Comparison of ENCODE assay signal across 8 cellular contexts in genomic region chr20:49219091-49219923, GRCh38. TPM values are rescaled to one million over a fixed set of nuclear protein-coding genes. Genes with fewer than 3 reads are reported as not detected.
DNase-seq lines count a peak whose midpoint lies in the region; ATAC-seq, FAIRE-seq and TF ChIP-seq lines count a peak whose summit lies in the region.

Gene DDX27, plus strand, starts transcription at chr20:49219416. Its CDS starts 33 bp downstream, at chr20:49219449.

- intact Hi-C loops in OCI-LY7 (cut with micrococcal nuclease; ENCODE audit: unreplicated experiment), result loop anchor here (1.0 to 5.0 kb wide), 3 partner anchors 31 to 172 kb away; partner anchors contain the start of genes CSE1L, STAU1 and ZNFX1
- intact Hi-C loops in endothelial cell of umbilical vein (cut with micrococcal nuclease), result no loop called here

- H4K20me1 ChIP-seq in OCI-LY7 (ENCODE audit: insufficient read depth, low read length) (no peaks in the 10 kb centered on the region), endothelial cell of umbilical vein (replicated peaks; ENCODE audit: control insufficient read depth, extremely low read depth, insufficient read depth, low read length) (no peaks in the 10 kb centered on the region)

- dilution Hi-C loops in endothelial cell of umbilical vein (cut with MboI; ENCODE audit: extremely low pct_ligation_motif_present, low sequenced_read_pairs), result no loop called here

- TF ChIP-seq POLR2A in endothelial cell of umbilical vein (IDR thresholded peaks at IDR 0.05; ENCODE audit: low read depth, low read length), result peak; percentile 87

- ATAC-seq in GM21515 (IDR thresholded peaks at IDR 0.05; ENCODE audit: unreplicated experiment), result peak; percentile 89

- H3K79me2 ChIP-seq in OCI-LY7 (ENCODE audit: insufficient read depth, low read depth, low read length) (peaks cover 26% of the 10 kb centered on the region), endothelial cell of umbilical vein (ENCODE audit: control insufficient read depth, insufficient read depth, low read length) (peaks cover 19% of the 10 kb centered on the region)

- peak; percentile 96 for DNase-seq in D341Med (ENCODE audit: low spot score)
- peak; percentile 89 for DNase-seq in HuH-7.5 (ENCODE audit: low spot score)
- peak; percentile 99 for DNase-seq in OCI-LY7 (ENCODE audit: low spot score)
- peak; percentile 96 for DNase-seq in activated T-cell treated with anti-CD3 and anti-CD28 coated beads for 1 hour (ENCODE audit: low read depth)
- peak; percentile 99 for DNase-seq in endothelial cell of umbilical vein (ENCODE audit: low read depth, low spot score)
- peak; percentile 99 for DNase-seq in midbrain (lab: John Stamatoyannopoulos, UW)
- DNase-seq in stimulated activated CD8-positive, alpha-beta memory T cell treated with anti-CD3 and anti-CD28 coated beads, Interleukin-2, amount 100 ng/mL, for 1 hour (ENCODE audit: low read depth in 2 of 2), result peak; percentile 94 to 96

- H3K9me1 ChIP-seq in endothelial cell of umbilical vein (replicated peaks; ENCODE audit: control insufficient read depth, extremely low read depth, insufficient read depth, low read length), result no peaks in the 10 kb centered on the region

- peak within 1 kb of the TSS; percentile 86 for H3K4me3 ChIP-seq in OCI-LY7 (ENCODE audit: low read depth, low read length, poor library complexity, severe bottlenecking)
- peak within 1 kb of the TSS; percentile 62 to 86 (median 85) for H3K4me3 ChIP-seq in endothelial cell of umbilical vein (replicated peaks in 1 of 3; ENCODE audit: insufficient read depth in 1 of 3, low read depth in 1 of 3, low read length in 3 of 3)

- TF ChIP-seq CTCF in OCI-LY7 (conservative IDR thresholded peaks at IDR 0.05; ENCODE audit: low read length), result no peak
- no peak for TF ChIP-seq CTCF in endothelial cell of umbilical vein (IDR thresholded peaks at IDR 0.05; ENCODE audit: extremely low read depth in 1 of 2, insufficient read depth in 1 of 2, low read depth in 1 of 2, low read length in 2 of 2)

- H2AFZ ChIP-seq in OCI-LY7 (ENCODE audit: low read length) (peak within 1 kb of the TSS; percentile 81; the same call in 1 of the 2 replicates), endothelial cell of umbilical vein (ENCODE audit: low read depth, low read length) (peak within 1 kb of the TSS; percentile 84)

- H3K27ac ChIP-seq in OCI-LY7 (ENCODE audit: low read depth, low read length, poor library complexity, severe bottlenecking) (peak within 1 kb of the TSS; percentile 65), endothelial cell of umbilical vein (ENCODE audit: insufficient read depth, low read depth, low read length) (peak within 1 kb of the TSS; percentile 70)

- H3K4me1 ChIP-seq in OCI-LY7 (ENCODE audit: insufficient read depth, low read length, poor library complexity, severe bottlenecking) (peaks cover 24% of the 10 kb centered on the region), endothelial cell of umbilical vein (ENCODE audit: control insufficient read depth, extremely low read depth, insufficient read depth, low read length) (peaks cover 6% of the 10 kb centered on the region)

- no peaks in the 10 kb centered on the region for H3K9me3 ChIP-seq in OCI-LY7 (ENCODE audit: low read length)
- H3K9me3 ChIP-seq in endothelial cell of umbilical vein (replicated peaks; ENCODE audit: control insufficient read depth, insufficient read depth, low read length), result no peaks in the 10 kb centered on the region

- peaks cover 28% of the 10 kb centered on the region for H3K36me3 ChIP-seq in OCI-LY7 (ENCODE audit: insufficient read depth, low read length)
- H3K36me3 ChIP-seq in endothelial cell of umbilical vein (ENCODE audit: control insufficient read depth in 2 of 2, extremely low read depth in 1 of 2, insufficient read depth in 2 of 2, low read length in 2 of 2), result peaks cover 0 to 19% of the 10 kb centered on the region in 2 experiments

- H3K4me2 ChIP-seq in OCI-LY7 (ENCODE audit: low read length) (peak within 1 kb of the TSS; percentile 96), endothelial cell of umbilical vein (ENCODE audit: insufficient read depth, low read length) (peak within 1 kb of the TSS; percentile 81)

- BruUV-seq in OCI-LY7 (replicated peaks; lab: Mats Ljungman, UMichigan) (TSS peak; percentile 91), endothelial cell of umbilical vein (replicated peaks; lab: Mats Ljungman, UMichigan) (TSS peak; percentile 75)

- peak within 1 kb of the TSS; percentile 83 for H3K9ac ChIP-seq in endothelial cell of umbilical vein (replicated peaks; ENCODE audit: extremely low read depth, insufficient read depth, low read length)

- CTCF ChIA-PET in OCI-LY7 (lab: Charles Lee; ENCODE audit: unreplicated experiment) (no interaction called here), endothelial cell of umbilical vein (lab: Charles Lee) (interaction anchor here (0.6 to 1.6 kb wide), 8 partner anchors 13 to 173 kb away, joined by 3 to 29 read pairs (median 4); partner anchors contain the start of gene CSE1L)

- H3K9me2 ChIP-seq in OCI-LY7 (ENCODE audit: insufficient read depth, low read length), result no peaks in the 10 kb centered on the region

- peak; percentile 99 for FAIRE-seq in endothelial cell of umbilical vein (lab: Jason Lieb, UNC)

- no peaks in the 10 kb centered on the region for H3K27me3 ChIP-seq in endothelial cell of umbilical vein (ENCODE audit: control insufficient read depth in 2 of 2, insufficient read depth in 2 of 2, low read length in 2 of 2)

- POLR2A ChIA-PET in OCI-LY7 (lab: Charles Lee), result interaction anchor here (0.7 to 1.3 kb wide), 6 partner anchors 30 to 152 kb away, joined by 3 to 5 read pairs (median 4); no protein-coding TSS in a partner anchor
- POLR2A ChIA-PET in endothelial cell of umbilical vein (lab: Charles Lee), result interaction anchor here (0.6 to 1.1 kb wide), 7 partner anchors 14 to 134 kb away, joined by 3 to 11 read pairs (median 7); partner anchors contain the start of gene STAU1

TF ChIP-seq in endothelial cell of umbilical vein, 7 proteins besides CTCF, POLR2A, EP300 and RAD21:
- no peak for TF ChIP-seq GATA2 (IDR thresholded peaks at IDR 0.05; ENCODE audit: insufficient read depth, insufficient read length, low read depth, low read length)
- TF ChIP-seq MAX (IDR thresholded peaks at IDR 0.05; ENCODE audit: insufficient read depth, insufficient read length), result peak; percentile 50
- TF ChIP-seq FOS (IDR thresholded peaks at IDR 0.05; ENCODE audit: borderline replicate concordance, insufficient read depth, low read length), result no peak
- TF ChIP-seq EZH2 (IDR thresholded peaks at IDR 0.05; ENCODE audit: borderline replicate concordance, low read depth, low read length, severe bottlenecking), result no peak
- peak; percentile 58 for TF ChIP-seq MYC (IDR thresholded peaks at IDR 0.05; ENCODE audit: low read depth, low read length)
- peak; percentile 86 for TF ChIP-seq POLR2AphosphoS5 (IDR thresholded peaks at IDR 0.05; ENCODE audit: insufficient read depth, low read depth, low read length)
- TF ChIP-seq JUN (IDR thresholded peaks at IDR 0.05; ENCODE audit: borderline replicate concordance, insufficient read depth, insufficient read length, low read depth), result peak; percentile 7

RNA-seq across cellular contexts. Expression of gene DDX27, which starts in this region (rescaled TPM):
- total RNA-seq in OCI-LY7 (2014; rRNA removed; shearing (Covaris generic)), result 48.2 and 53.9 TPM in 2 replicates
- total RNA-seq in OCI-LY7 (2022) (54.3 and 57.0 TPM in 2 replicates), endothelial cell of umbilical vein (25.7 and 26.1 TPM in 2 replicates)
- polyA plus RNA-seq in endothelial cell of umbilical vein, result 23.1 and 24.0 TPM in 2 replicates
- polyA plus RNA-seq in endothelial cell of umbilical vein (2011; cell fraction: cytosol; rRNA removed), result 22.6 and 22.7 TPM in 2 replicates
- polyA plus RNA-seq in endothelial cell of umbilical vein (2011; cell fraction: nucleus; rRNA removed), result 36.9 and 40.1 TPM in 2 replicates
- polyA plus RNA-seq in endothelial cell of umbilical vein (2012), result 24.5 and 27.6 TPM in 2 replicates
- 17.7 and 21.1 TPM in 2 replicates for polyA minus RNA-seq in endothelial cell of umbilical vein
- polyA minus RNA-seq in endothelial cell of umbilical vein (2011; cell fraction: cytosol; rRNA and poly(A)+ RNA removed), result 36.2 TPM
- polyA minus RNA-seq in endothelial cell of umbilical vein (2011; cell fraction: nucleus; rRNA and poly(A)+ RNA removed), result 18.0 and 20.7 TPM in 2 replicates

Comparison
In these comparisons a context has a peak if more than half of its experiments do, and no peak if none do; other contexts are left out.
1. Peak in every context shown above with its lines: DNase-seq, ATAC-seq, H3K4me3 ChIP-seq and H3K27ac ChIP-seq.